ENCODE assay signal across 10 cellular contexts in genomic region chr15:41868321-41868720, GRCh38. TPM values are rescaled to one million over a fixed set of nuclear protein-coding genes. Genes with fewer than 3 reads are reported as not detected.
"Had no signal": no experiment of that assay in that cellular context is flagged by ENCODE, and none has a peak within 500 bp of the region (broad histone marks: within the 10 kb centered on the region; RNA-seq: fewer than 3 reads in every experiment).

No MANE protein-coding gene starts in this region.

- ATAC-seq: GM23338, HCT116 had no signal

- DNase-seq: GM23248, GOT3, H7, H9, HCEC 1CT, HFFc6 had no signal

- H3K27ac Mint-ChIP-seq: GM23338, HFFc6 had no signal

- H3K4me1 ChIP-seq: HAP-1 had no signal

- H3K9me3 ChIP-seq: HAP-1 had no signal

- H2AFZ ChIP-seq: GM23248, GM23338 had no signal

- H3K4me3 ChIP-seq: GM23248, GM23338, HAP-1 had no signal

- H3K36me3 ChIP-seq: HAP-1 had no signal

- H3K4me2 ChIP-seq: GM23338 had no signal

- H3K27ac ChIP-seq: GM23248 had no signal

- H3K4me3 Mint-ChIP-seq: GM23338, H9, HFFc6 had no signal

- H3K9me3 Mint-ChIP-seq: GM23338, H9, HFFc6 had no signal

- H3K9ac ChIP-seq: GM23248 had no signal

RNA-seq across cellular contexts. Expression of gene SPTBN5, which starts 25.5 kb away (rescaled TPM):
- total RNA-seq: H4 had no signal
